In genomic region chrX:102745513-102746133, GRCh38 we compare ENCODE assay signal across 8 cellular contexts. TPM values are rescaled to one million over a fixed set of nuclear protein-coding genes. Genes with fewer than 3 reads are reported as not detected.
DNase-seq lines count a peak whose midpoint lies in the region; TF ChIP-seq lines count a peak whose summit lies in the region.

No MANE protein-coding gene starts in this region.

- H3K27me3 Mint-ChIP-seq in neural progenitor cell (ENCODE audit: insufficient read depth, low read depth) = peaks cover 2% of the 10 kb centered on the region

- no peak for TF ChIP-seq CTCF in BE2C (IDR thresholded peaks at IDR 0.05; ENCODE audit: low read depth, low read length)
- no peak for TF ChIP-seq CTCF in neural progenitor cell (IDR thresholded peaks at IDR 0.05)

- H3K4me1 ChIP-seq in BE2C (no peaks in the 10 kb centered on the region), endocrine pancreas (ENCODE audit: control insufficient read depth, insufficient read depth, low read length) (no peaks in the 10 kb centered on the region), neural progenitor cell (no peaks in the 10 kb centered on the region)

- H3K4me1 Mint-ChIP-seq in neural progenitor cell = peaks cover 3% of the 10 kb centered on the region

- H3K4me3 ChIP-seq in BE2C (ENCODE audit: low read depth, low read length) = peak overlapping the region; percentile 38
- H3K4me3 ChIP-seq in endocrine pancreas (ENCODE audit: control insufficient read depth, insufficient read depth, low read length) = no peak overlapping the region
- peak overlapping the region; percentile 63 for H3K4me3 ChIP-seq in neural progenitor cell

- H3K27ac Mint-ChIP-seq in neural progenitor cell = no peak overlapping the region

- H3K9me3 ChIP-seq in BE2C (no peaks in the 10 kb centered on the region), endocrine pancreas (ENCODE audit: control insufficient read depth, low read length) (no peaks in the 10 kb centered on the region), neural progenitor cell (ENCODE audit: low read depth) (no peaks in the 10 kb centered on the region)

- no peak overlapping the region for H3K27ac ChIP-seq in neural progenitor cell

- H3K36me3 Mint-ChIP-seq in neural progenitor cell = no peaks in the 10 kb centered on the region

- H3F3A ChIP-seq in neural progenitor cell (ENCODE audit: low read depth) = no peaks in the 10 kb centered on the region

- no peaks in the 10 kb centered on the region for H4K20me1 ChIP-seq in neural progenitor cell (ENCODE audit: low read depth)

- H2AFZ ChIP-seq in neural progenitor cell (replicated peaks) = peak overlapping the region; percentile 79

- DNase-seq in BE2C (no peak), NCI-H69 (lab: John Stamatoyannopoulos, UW) (peak; percentile 0), neural progenitor cell (ENCODE audit: low spot score) (peak; percentile 76), midbrain (lab: John Stamatoyannopoulos, UW) (no peak), NOMO-1 treated with dmso at 0.1 percent for 144 hours (lab: John Stamatoyannopoulos, UW; ENCODE audit: unreplicated experiment) (no peak), GOT3 (lab: John Stamatoyannopoulos, UW) (no peak), superior temporal gyrus (ENCODE audit: extremely low spot score) (no peak)

- peak overlapping the region; percentile 86 for H3K4me3 Mint-ChIP-seq in neural progenitor cell

- H3K27me3 ChIP-seq in BE2C = no peaks in the 10 kb centered on the region
- H3K27me3 ChIP-seq in endocrine pancreas (ENCODE audit: control insufficient read depth, insufficient read depth, low read length) = no peaks in the 10 kb centered on the region
- no peaks in the 10 kb centered on the region for H3K27me3 ChIP-seq in neural progenitor cell

- H3K36me3 ChIP-seq in BE2C (no peaks in the 10 kb centered on the region), endocrine pancreas (ENCODE audit: control insufficient read depth, insufficient read depth, low read length) (no peaks in the 10 kb centered on the region), neural progenitor cell (no peaks in the 10 kb centered on the region)

- peaks cover 3% of the 10 kb centered on the region for H3K9me3 Mint-ChIP-seq in neural progenitor cell

- peaks cover 19% of the 10 kb centered on the region for H3K79me2 ChIP-seq in neural progenitor cell (ENCODE audit: low read depth)

- H3K4me2 ChIP-seq in neural progenitor cell = peak overlapping the region; percentile 80

- H3K9ac ChIP-seq in endocrine pancreas (ENCODE audit: control insufficient read depth, insufficient read depth, low read length) (peak overlapping the region; percentile 38), neural progenitor cell (peak overlapping the region; percentile 71)

RNA-seq across cellular contexts. Expression of gene GPRASP3, which starts 25.1 kb away (rescaled TPM):
- polyA plus RNA-seq in BE2C (2012; ENCODE audit: insufficient read depth, insufficient read length, low read depth) = 2.7 TPM
- 20.0 and 20.3 TPM in 2 replicates for total RNA-seq in neural progenitor cell (ENCODE audit: low replicate concordance)

RNA-seq across cellular contexts. Expression of gene GPRASP2, which starts 33.4 kb away (rescaled TPM):
- polyA plus RNA-seq in BE2C (2012; ENCODE audit: insufficient read depth, insufficient read length, low read depth) = 3.1 TPM
- 39.0 and 44.0 TPM in 2 replicates for total RNA-seq in neural progenitor cell (ENCODE audit: low replicate concordance)

Comparison
In these comparisons a context has a peak if more than half of its experiments do, and no peak if none do; other contexts are left out.
1. DNase-seq: peak in NCI-H69 (single experiment) and neural progenitor cell (single experiment); none in BE2C (single experiment), midbrain (single experiment), NOMO-1 treated with dmso at 0.1 percent for 144 hours (single experiment), GOT3 (single experiment) and superior temporal gyrus (single experiment).